ENCODE assay signal across 1 cellular context in the genomic region with DNA sequence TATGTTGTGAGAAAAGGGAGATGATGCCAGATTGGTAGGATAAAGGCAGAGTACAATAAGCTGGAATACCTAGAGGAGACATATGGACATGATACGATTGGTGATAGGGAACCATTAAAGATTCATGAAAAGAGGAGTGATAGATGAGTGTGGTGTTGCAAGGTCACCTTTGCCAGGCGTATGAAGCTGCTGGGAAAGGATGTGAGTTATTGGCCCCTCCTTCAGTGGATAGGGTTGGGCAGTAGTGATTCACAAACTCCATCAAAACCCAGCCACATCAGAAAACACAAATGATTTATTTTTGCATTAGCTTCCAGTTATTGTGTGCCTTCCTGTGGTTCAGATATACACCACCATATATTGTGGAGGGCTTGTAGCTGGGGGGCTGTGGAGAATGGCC.
TF ChIP-seq lines count a peak whose summit lies in the region.

No MANE protein-coding gene starts in this region.

TF ChIP-seq in A549, 52 proteins besides CTCF, POLR2A, EP300 and RAD21 (continued from another document):
- TF ChIP-seq, protein P1, sequence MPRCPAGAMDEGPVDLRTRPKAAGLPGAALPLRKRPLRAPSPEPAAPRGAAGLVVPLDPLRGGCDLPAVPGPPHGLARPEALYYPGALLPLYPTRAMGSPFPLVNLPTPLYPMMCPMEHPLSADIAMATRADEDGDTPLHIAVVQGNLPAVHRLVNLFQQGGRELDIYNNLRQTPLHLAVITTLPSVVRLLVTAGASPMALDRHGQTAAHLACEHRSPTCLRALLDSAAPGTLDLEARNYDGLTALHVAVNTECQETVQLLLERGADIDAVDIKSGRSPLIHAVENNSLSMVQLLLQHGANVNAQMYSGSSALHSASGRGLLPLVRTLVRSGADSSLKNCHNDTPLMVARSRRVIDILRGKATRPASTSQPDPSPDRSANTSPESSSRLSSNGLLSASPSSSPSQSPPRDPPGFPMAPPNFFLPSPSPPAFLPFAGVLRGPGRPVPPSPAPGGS (IDR thresholded peaks at IDR 0.05): no peak
- TF ChIP-seq TFCP2L1 (CRISPR knock-in tag; IDR thresholded peaks at IDR 0.05) (no peak), KDM1A (IDR thresholded peaks at IDR 0.05; ENCODE audit: low read depth) (no peak), ZNF302 (CRISPR knock-in tag; IDR thresholded peaks at IDR 0.05) (no peak), MAZ (IDR thresholded peaks at IDR 0.05; ENCODE audit: borderline replicate concordance, low read depth, low read length) (no peak)
- TF ChIP-seq, protein P2, sequence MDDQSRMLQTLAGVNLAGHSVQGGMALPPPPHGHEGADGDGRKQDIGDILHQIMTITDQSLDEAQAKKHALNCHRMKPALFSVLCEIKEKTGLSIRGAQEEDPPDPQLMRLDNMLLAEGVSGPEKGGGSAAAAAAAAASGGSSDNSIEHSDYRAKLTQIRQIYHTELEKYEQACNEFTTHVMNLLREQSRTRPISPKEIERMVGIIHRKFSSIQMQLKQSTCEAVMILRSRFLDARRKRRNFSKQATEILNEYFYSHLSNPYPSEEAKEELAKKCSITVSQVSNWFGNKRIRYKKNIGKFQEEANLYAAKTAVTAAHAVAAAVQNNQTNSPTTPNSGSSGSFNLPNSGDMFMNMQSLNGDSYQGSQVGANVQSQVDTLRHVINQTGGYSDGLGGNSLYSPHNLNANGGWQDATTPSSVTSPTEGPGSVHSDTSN (IDR thresholded peaks at IDR 0.05): no peak
